7 cellular contexts compared by ENCODE assay signal in the genomic region with DNA sequence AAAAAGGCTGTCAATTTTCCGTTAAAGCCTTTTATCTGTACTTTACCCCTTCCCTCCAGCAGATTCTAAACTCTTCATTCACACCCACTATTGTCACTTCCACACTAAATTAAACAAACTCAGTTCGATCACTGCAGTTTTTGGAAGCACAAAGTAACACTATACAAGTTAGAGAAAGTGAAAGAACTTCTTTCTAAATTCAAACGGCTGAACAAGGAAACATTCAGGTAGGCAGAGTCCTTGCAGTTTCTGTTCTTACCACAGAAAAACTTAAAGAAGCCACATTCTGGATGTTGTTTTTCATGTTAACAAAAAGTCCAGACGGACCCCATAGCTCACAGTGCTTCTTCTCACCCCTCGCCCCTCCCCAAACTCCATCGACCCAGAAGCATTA. TPM values are rescaled to one million over a fixed set of nuclear protein-coding genes. Genes with fewer than 3 reads are reported as not detected.
A peak's percentile ranks its signal among the peaks of the same experiment; 100 is the strongest.
DNase-seq lines count a peak whose midpoint lies in the region; ATAC-seq and TF ChIP-seq lines count a peak whose summit lies in the region.

No MANE protein-coding gene starts in this region.

- TF ChIP-seq CTCF in Panc1 (IDR thresholded peaks at IDR 0.05) (no peak), neutrophil (IDR thresholded peaks at IDR 0.05) (no peak)

- POLR2A ChIA-PET in Panc1 (lab: Charles Lee): interaction anchor here (0.5 to 1.1 kb wide), 2 partner anchors 12 to 53 kb away, joined by 3 to 5 read pairs; no protein-coding TSS in a partner anchor

- ATAC-seq in GM18858 (IDR thresholded peaks at IDR 0.05; ENCODE audit: unreplicated experiment): peak; percentile 68
- peak; percentile 79 for ATAC-seq in HG02798 (IDR thresholded peaks at IDR 0.05; ENCODE audit: poor library complexity, unreplicated experiment)
- no peak; the same call in 1 of the 2 replicates for ATAC-seq in Panc1

- intact Hi-C loops in Panc1 (cut with micrococcal nuclease; ENCODE audit: unreplicated experiment): no loop called here

- H3K4me1 ChIP-seq in Panc1 (ENCODE audit: control insufficient read depth, insufficient read depth, low read length): no peaks in the 10 kb centered on the region
- peaks cover 11 to 21% of the 10 kb centered on the region in 2 experiments for H3K4me1 ChIP-seq in neutrophil (ENCODE audit: control insufficient read depth in 1 of 2, insufficient read depth in 1 of 2, low read depth in 1 of 2, low read length in 1 of 2)

- BruUV-seq in Panc1 (replicated peaks; lab: Mats Ljungman, UMichigan): no TSS peak

- H3K27ac ChIP-seq in Panc1 (ENCODE audit: low read length): peak overlapping the region; percentile 88
- peak overlapping the region; percentile 78 for H3K27ac ChIP-seq in neutrophil

- H3K36me3 ChIP-seq in Panc1 (ENCODE audit: control insufficient read depth, insufficient read depth, low read length) (no peaks in the 10 kb centered on the region), neutrophil (no peaks in the 10 kb centered on the region)

- CTCF ChIA-PET in Panc1 (lab: Charles Lee): no interaction called here

- H3K4me3 ChIP-seq in Panc1 (ENCODE audit: low read depth in 2 of 2, low read length in 2 of 2) (peak overlapping the region; percentile 51 to 79), neutrophil (ENCODE audit: low read depth in 1 of 2, low read length in 1 of 2) (peak overlapping the region; percentile 73 to 87)

- H3K9me3 ChIP-seq in Panc1 (ENCODE audit: control insufficient read depth, insufficient read depth, low read depth, low read length) (no peaks in the 10 kb centered on the region), neutrophil (no peaks in the 10 kb centered on the region)

- H3K27me3 ChIP-seq in Panc1 (ENCODE audit: control insufficient read depth, insufficient read depth, low read length) (no peaks in the 10 kb centered on the region), neutrophil (no peaks in the 10 kb centered on the region)

- in situ Hi-C loops in Panc1 (cut with HindIII; ENCODE audit: low pct_unique_long_range_greater_than_20kb, low sequenced_read_pairs): no loop called here

- TF ChIP-seq POLR2A in erythroblast (IDR thresholded peaks at IDR 0.05; ENCODE audit: low read length): peak; percentile 32

- DNase-seq in Panc1 (ENCODE audit: low read depth, low spot score) (no peak), erythroblast (lab: John Stamatoyannopoulos, UW) (peak; percentile 35 to 47), globus pallidus (ENCODE audit: low spot score) (no peak), AG08395 (ENCODE audit: low spot score) (no peak)

RNA-seq across cellular contexts. Expression of gene UBE2L5, which starts 27.5 kb away (rescaled TPM):
- not detected for total RNA-seq in Panc1 (2021; ENCODE audit: unreplicated experiment)
- 0.76 TPM for polyA plus RNA-seq in Panc1 (2012; ENCODE audit: insufficient read length)

Comparison
In these comparisons a context has a peak if more than half of its experiments do, and no peak if none do; other contexts are left out.
1. DNase-seq: peak in erythroblast (2 of 2); none in Panc1 (single experiment), globus pallidus (single experiment) and AG08395 (single experiment).